Comparison of ENCODE assay signal across 2 cellular contexts in the genomic region with DNA sequence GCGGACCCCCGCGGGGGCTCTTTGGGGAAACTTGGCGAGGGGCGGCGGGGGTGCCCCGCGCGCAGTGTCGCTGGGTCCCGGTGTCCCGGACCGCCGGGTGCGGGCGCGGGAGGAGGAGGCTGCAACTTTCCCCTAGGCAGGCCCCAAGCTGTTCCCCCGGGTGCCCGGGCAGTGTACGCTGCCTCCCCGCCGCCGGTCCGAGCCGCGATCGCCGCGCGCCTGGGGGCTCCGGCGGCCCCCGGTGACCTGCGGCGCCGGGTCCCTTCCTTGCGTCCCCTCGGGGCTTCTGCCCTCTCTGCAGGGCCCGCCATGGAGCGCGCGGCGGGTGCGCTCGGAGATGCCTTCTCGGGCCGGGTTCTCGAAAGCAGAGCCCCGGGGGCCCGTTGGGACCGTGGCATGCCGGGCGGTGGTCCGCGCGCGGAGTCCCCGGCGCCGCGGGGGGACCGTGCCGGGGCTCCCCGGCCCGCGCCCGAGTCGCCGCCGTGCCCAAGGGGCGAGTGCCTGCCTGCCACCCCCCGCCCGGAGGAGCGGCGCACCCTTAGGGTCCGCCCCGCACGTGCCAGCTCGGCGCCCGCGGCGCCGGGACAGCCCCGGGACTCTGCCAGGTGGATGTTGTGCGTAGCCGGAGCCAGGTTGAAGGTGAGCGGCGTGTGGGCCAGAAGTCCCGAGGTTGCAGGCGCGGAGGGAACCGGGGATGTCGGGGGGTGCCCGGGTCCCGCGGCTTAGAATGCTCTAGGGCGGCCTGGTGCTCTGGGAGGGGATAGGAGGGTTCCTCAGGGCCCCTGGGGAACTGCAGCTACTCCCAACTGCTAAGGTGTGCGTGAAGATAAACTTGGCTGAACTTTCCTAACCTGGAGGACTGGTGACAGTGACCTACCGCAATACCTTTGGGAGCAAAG.
TF ChIP-seq lines count a peak whose summit lies in the region.

A gene with protein sequence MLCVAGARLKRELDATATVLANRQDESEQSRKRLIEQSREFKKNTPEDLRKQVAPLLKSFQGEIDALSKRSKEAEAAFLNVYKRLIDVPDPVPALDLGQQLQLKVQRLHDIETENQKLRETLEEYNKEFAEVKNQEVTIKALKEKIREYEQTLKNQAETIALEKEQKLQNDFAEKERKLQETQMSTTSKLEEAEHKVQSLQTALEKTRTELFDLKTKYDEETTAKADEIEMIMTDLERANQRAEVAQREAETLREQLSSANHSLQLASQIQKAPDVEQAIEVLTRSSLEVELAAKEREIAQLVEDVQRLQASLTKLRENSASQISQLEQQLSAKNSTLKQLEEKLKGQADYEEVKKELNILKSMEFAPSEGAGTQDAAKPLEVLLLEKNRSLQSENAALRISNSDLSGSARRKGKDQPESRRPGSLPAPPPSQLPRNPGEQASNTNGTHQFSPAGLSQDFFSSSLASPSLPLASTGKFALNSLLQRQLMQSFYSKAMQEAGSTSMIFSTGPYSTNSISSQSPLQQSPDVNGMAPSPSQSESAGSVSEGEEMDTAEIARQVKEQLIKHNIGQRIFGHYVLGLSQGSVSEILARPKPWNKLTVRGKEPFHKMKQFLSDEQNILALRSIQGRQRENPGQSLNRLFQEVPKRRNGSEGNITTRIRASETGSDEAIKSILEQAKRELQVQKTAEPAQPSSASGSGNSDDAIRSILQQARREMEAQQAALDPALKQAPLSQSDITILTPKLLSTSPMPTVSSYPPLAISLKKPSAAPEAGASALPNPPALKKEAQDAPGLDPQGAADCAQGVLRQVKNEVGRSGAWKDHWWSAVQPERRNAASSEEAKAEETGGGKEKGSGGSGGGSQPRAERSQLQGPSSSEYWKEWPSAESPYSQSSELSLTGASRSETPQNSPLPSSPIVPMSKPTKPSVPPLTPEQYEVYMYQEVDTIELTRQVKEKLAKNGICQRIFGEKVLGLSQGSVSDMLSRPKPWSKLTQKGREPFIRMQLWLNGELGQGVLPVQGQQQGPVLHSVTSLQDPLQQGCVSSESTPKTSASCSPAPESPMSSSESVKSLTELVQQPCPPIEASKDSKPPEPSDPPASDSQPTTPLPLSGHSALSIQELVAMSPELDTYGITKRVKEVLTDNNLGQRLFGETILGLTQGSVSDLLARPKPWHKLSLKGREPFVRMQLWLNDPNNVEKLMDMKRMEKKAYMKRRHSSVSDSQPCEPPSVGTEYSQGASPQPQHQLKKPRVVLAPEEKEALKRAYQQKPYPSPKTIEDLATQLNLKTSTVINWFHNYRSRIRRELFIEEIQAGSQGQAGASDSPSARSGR (N-terminal part only) (plus strand): TSS at position 596 of the 899 bp plus-strand sequence. CDS start 14 bp downstream, at position 610.

TF ChIP-seq in WTC11, 78 proteins besides CTCF, POLR2A, EP300 and RAD21:
- TF ChIP-seq, protein P1, sequence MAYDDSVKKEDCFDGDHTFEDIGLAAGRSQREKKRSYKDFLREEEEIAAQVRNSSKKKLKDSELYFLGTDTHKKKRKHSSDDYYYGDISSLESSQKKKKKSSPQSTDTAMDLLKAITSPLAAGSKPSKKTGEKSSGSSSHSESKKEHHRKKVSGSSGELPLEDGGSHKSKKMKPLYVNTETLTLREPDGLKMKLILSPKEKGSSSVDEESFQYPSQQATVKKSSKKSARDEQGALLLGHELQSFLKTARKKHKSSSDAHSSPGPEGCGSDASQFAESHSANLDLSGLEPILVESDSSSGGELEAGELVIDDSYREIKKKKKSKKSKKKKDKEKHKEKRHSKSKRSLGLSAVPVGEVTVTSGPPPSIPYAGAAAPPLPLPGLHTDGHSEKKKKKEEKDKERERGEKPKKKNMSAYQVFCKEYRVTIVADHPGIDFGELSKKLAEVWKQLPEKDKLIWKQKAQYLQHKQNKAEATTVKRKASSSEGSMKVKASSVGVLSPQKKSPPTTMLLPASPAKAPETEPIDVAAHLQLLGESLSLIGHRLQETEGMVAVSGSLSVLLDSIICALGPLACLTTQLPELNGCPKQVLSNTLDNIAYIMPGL (CRISPR knock-in tag; IDR thresholded peaks at IDR 0.05) = peak; percentile 35; the same call in 1 of the 2 replicates
- TF ChIP-seq ZNF671 (CRISPR knock-in tag; IDR thresholded peaks at IDR 0.05) (no peak), CREM (CRISPR knock-in tag; IDR thresholded peaks at IDR 0.05) (0 out of 2 replicates have a peak, but pooled peaks have one; percentile 34)

TF ChIP-seq in H1, 55 proteins besides CTCF, POLR2A, EP300 and RAD21:
- TF ChIP-seq RBBP5 (IDR thresholded peaks at IDR 0.05; ENCODE audit: borderline replicate concordance, low read depth, low read length) (peak; percentile 44; the same call in 1 of the 2 replicates), SAP30 (IDR thresholded peaks at IDR 0.05; ENCODE audit: insufficient read depth, insufficient replicate concordance, low read length) (no peak), EGR1 (IDR thresholded peaks at IDR 0.05; ENCODE audit: borderline replicate concordance, low read depth, low read length) (no peak), BACH1 (IDR thresholded peaks at IDR 0.05; ENCODE audit: low read length) (no peak), ASH2L (IDR thresholded peaks at IDR 0.05; ENCODE audit: low read length) (peak; percentile 25), JUND (IDR thresholded peaks at IDR 0.05; ENCODE audit: low read length) (no peak), SUZ12 (IDR thresholded peaks at IDR 0.05; ENCODE audit: low read length) (no peak), POLR2AphosphoS5 (IDR thresholded peaks at IDR 0.05; ENCODE audit: low read depth, low read length) (no peak), USF2 (IDR thresholded peaks at IDR 0.05; ENCODE audit: low read length) (no peak), SP1 (IDR thresholded peaks at IDR 0.05; ENCODE audit: low read depth, low read length) (no peak), CBX8 (IDR thresholded peaks at IDR 0.05; ENCODE audit: borderline replicate concordance, low read depth, low read length) (no peak), HDAC2 (IDR thresholded peaks at IDR 0.05; ENCODE audit: borderline replicate concordance in 1 of 2, low read depth in 2 of 2, low read length in 2 of 2) (no peak)
TF ChIP-seq in H1: peak in this region for 2.
